1 cellular context compared by ENCODE assay signal in genomic region chr19:17706750-17707181, GRCh38.
TF ChIP-seq lines count a peak whose summit lies in the region.

No MANE protein-coding gene starts in this region.

TF ChIP-seq in SK-N-SH treated with all-trans-retinoic acid at 6 μM for 48 hours, 23 proteins besides CTCF, POLR2A, EP300 and RAD21 (continued from another document):
- TF ChIP-seq, protein P1, sequence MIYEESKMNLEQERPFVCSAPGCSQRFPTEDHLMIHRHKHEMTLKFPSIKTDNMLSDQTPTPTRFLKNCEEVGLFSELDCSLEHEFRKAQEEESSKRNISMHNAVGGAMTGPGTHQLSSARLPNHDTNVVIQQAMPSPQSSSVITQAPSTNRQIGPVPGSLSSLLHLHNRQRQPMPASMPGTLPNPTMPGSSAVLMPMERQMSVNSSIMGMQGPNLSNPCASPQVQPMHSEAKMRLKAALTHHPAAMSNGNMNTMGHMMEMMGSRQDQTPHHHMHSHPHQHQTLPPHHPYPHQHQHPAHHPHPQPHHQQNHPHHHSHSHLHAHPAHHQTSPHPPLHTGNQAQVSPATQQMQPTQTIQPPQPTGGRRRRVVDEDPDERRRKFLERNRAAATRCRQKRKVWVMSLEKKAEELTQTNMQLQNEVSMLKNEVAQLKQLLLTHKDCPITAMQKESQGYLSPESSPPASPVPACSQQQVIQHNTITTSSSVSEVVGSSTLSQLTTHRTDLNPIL (CRISPR knock-in tag; IDR thresholded peaks at IDR 0.05; ENCODE audit: low read depth) = no peak
- TF ChIP-seq ISL1 (CRISPR knock-in tag; IDR thresholded peaks at IDR 0.05) (no peak), ZFP3 (CRISPR knock-in tag; IDR thresholded peaks at IDR 0.05) (no peak)
TF ChIP-seq in SK-N-SH treated with all-trans-retinoic acid at 6 μM for 48 hours: peak in this region for 0.
